Comparison of ENCODE assay signal across 8 cellular contexts in genomic region chr19:32404939-32405430, GRCh38. TPM values are rescaled to one million over a fixed set of nuclear protein-coding genes. Genes with fewer than 3 reads are reported as not detected.
DNase-seq lines count a peak whose midpoint lies in the region; ATAC-seq and TF ChIP-seq lines count a peak whose summit lies in the region.

No MANE protein-coding gene starts in this region.

- H3K36me3 ChIP-seq in Panc1 (ENCODE audit: control insufficient read depth, insufficient read depth, low read length) (peaks cover 5% of the 10 kb centered on the region; the same call in 1 of the 2 replicates), colonic mucosa (no peaks in the 10 kb centered on the region)

- DNase-seq in activated gamma-delta T cell treated with Interleukin-2 at 50 U/mL for 16 hours (peak; percentile 5), activated gamma-delta T cell (lab: John Stamatoyannopoulos, UW) (no peak), Panc1 (ENCODE audit: low read depth, low spot score) (no peak), colonic mucosa (peak; percentile 61), left kidney (ENCODE audit: low read depth, low spot score) (peak; percentile 78), HuH-7.5 (ENCODE audit: low spot score) (no peak)
- DNase-seq in stimulated activated naive B cell treated with anti-CD40 and anti-IgM and Interleukin-4, amounts not matched to agents 10 μg/mL and 1 μg/mL and 100 μg/mL, for 72 hours, result no peak

- TF ChIP-seq CTCF in Panc1 (IDR thresholded peaks at IDR 0.05) (no peak), colonic mucosa (IDR thresholded peaks at IDR 0.05) (no peak)

- peaks cover 7 to 19% of the 10 kb centered on the region in 2 donors for H3K36me3 Mint-ChIP-seq in stimulated activated naive B cell treated with anti-CD40 and anti-IgM and Interleukin-4, amounts not matched to agents 10 μg/mL and 1 μg/mL and 100 μg/mL, for 72 hours

- peak overlapping the region; percentile 77 to 92 for H3K4me3 ChIP-seq in Panc1 (ENCODE audit: low read depth in 2 of 2, low read length in 2 of 2)
- H3K4me3 ChIP-seq in colonic mucosa, result peak overlapping the region; percentile 88

- H3K9me3 Mint-ChIP-seq in stimulated activated naive B cell treated with anti-CD40 and anti-IgM and Interleukin-4, amounts not matched to agents 10 μg/mL and 1 μg/mL and 100 μg/mL, for 72 hours, result no peaks in the 10 kb centered on the region

- no peaks in the 10 kb centered on the region for H3K9me3 ChIP-seq in Panc1 (ENCODE audit: control insufficient read depth, insufficient read depth, low read depth, low read length)
- H3K9me3 ChIP-seq in colonic mucosa, result no peaks in the 10 kb centered on the region

- peak overlapping the region; percentile 96 for H3K27ac Mint-ChIP-seq in stimulated activated naive B cell treated with anti-CD40 and anti-IgM and Interleukin-4, amounts not matched to agents 10 μg/mL and 1 μg/mL and 100 μg/mL, for 72 hours

- no peaks in the 10 kb centered on the region for H3K27me3 ChIP-seq in Panc1 (ENCODE audit: control insufficient read depth, insufficient read depth, low read length)
- no peaks in the 10 kb centered on the region for H3K27me3 ChIP-seq in colonic mucosa

- H3K4me1 Mint-ChIP-seq in stimulated activated naive B cell treated with anti-CD40 and anti-IgM and Interleukin-4, amounts not matched to agents 10 μg/mL and 1 μg/mL and 100 μg/mL, for 72 hours, result peaks cover 9 to 17% of the 10 kb centered on the region in 2 donors

- in situ Hi-C loops in Panc1 (cut with HindIII; ENCODE audit: low pct_unique_long_range_greater_than_20kb, low sequenced_read_pairs), result no loop called here

- no peaks in the 10 kb centered on the region for H3K27me3 Mint-ChIP-seq in stimulated activated naive B cell treated with anti-CD40 and anti-IgM and Interleukin-4, amounts not matched to agents 10 μg/mL and 1 μg/mL and 100 μg/mL, for 72 hours

- H3K4me3 Mint-ChIP-seq in stimulated activated naive B cell treated with anti-CD40 and anti-IgM and Interleukin-4, amounts not matched to agents 10 μg/mL and 1 μg/mL and 100 μg/mL, for 72 hours, result peak overlapping the region; percentile 88 to 95

- H3K27ac ChIP-seq in Panc1 (ENCODE audit: low read length) (peak overlapping the region; percentile 95), colonic mucosa (peak overlapping the region; percentile 99)

- H3K4me1 ChIP-seq in Panc1 (ENCODE audit: control insufficient read depth, insufficient read depth, low read length) (peaks cover 23% of the 10 kb centered on the region), colonic mucosa (no peaks in the 10 kb centered on the region)

- POLR2A ChIA-PET in Panc1 (lab: Charles Lee), result interaction anchor here (0.6 kb wide), 1 partner anchor 19 kb away, joined by 10 read pairs; no protein-coding TSS in a partner anchor

- ATAC-seq in HG02885 (IDR thresholded peaks at IDR 0.05; ENCODE audit: poor library complexity, unreplicated experiment) (peak; percentile 8), Panc1 (peak; percentile 36)
- ATAC-seq in stimulated activated naive B cell treated with anti-CD40 and anti-IgM and Interleukin-4, amounts not matched to agents 10 μg/mL and 1 μg/mL and 100 μg/mL, for 72 hours (replicated peaks), result peak; percentile 20 to 26

- H3K9ac ChIP-seq in colonic mucosa (ENCODE audit: low read depth in 2 of 2, low read length in 2 of 2), result peak overlapping the region; percentile 81 to 96

- CTCF ChIA-PET in Panc1 (lab: Charles Lee), result interaction anchor here (0.6 to 0.8 kb wide), 3 partner anchors 59 to 164 kb away, joined by 3 to 5 read pairs (median 4); no protein-coding TSS in a partner anchor

- BruUV-seq in Panc1 (replicated peaks; lab: Mats Ljungman, UMichigan), result TSS peak; percentile 90

- intact Hi-C loops in Panc1 (cut with micrococcal nuclease; ENCODE audit: unreplicated experiment) (no loop called here), colonic mucosa (cut with DNase I) (loop anchor here (10.0 kb wide), 1 partner anchor 60 kb away; the partner anchor contains the start of gene ZNF507)

RNA-seq across cellular contexts. Expression of gene DPY19L3, which starts 0.6 kb away (rescaled TPM):
- total RNA-seq in Panc1 (2021; ENCODE audit: unreplicated experiment) (27.8 TPM), colonic mucosa (10 to 100 TPM; 12.1 to 13.6 TPM)
- 15.3 TPM for polyA plus RNA-seq in Panc1 (2012; ENCODE audit: insufficient read length)

RNA-seq across cellular contexts. Expression of gene ZNF507, which starts 59.6 kb away (rescaled TPM):
- total RNA-seq in Panc1 (2021; ENCODE audit: unreplicated experiment), result 28.3 TPM
- 9.3 TPM for polyA plus RNA-seq in Panc1 (2012; ENCODE audit: insufficient read length)
- 10 to 100 TPM; 15.3 to 16.6 TPM for total RNA-seq in colonic mucosa

Comparison
In these comparisons a context has a peak if more than half of its experiments do, and no peak if none do; other contexts are left out.
1. DNase-seq: peak in activated gamma-delta T cell treated with Interleukin-2 at 50 U/mL for 16 hours (single experiment), colonic mucosa (single experiment) and left kidney (single experiment); none in activated gamma-delta T cell (single experiment), Panc1 (single experiment), stimulated activated naive B cell treated with anti-CD40 and anti-IgM and Interleukin-4, amounts not matched to agents 10 μg/mL and 1 μg/mL and 100 μg/mL, for 72 hours (single experiment) and HuH-7.5 (single experiment).
2. Peak in every context shown above with its lines, with median percentiles within 50 percentile points of each other: ATAC-seq.